1 cellular context compared by ENCODE assay signal in genomic region chr9:10268500-10269485, GRCh38.
TF ChIP-seq lines count a peak whose summit lies in the region.

No MANE protein-coding gene starts in this region.

TF ChIP-seq in liver, 16 proteins besides CTCF, POLR2A, EP300 and RAD21 (continued from another document):
- TF ChIP-seq NR2F2 (IDR thresholded peaks at IDR 0.05) (no peak), HNF4G (IDR thresholded peaks at IDR 0.05) (no peak), TAF1 (conservative IDR thresholded peaks at IDR 0.05) (no peak), RXRA (IDR thresholded peaks at IDR 0.05) (no peak), FOXA2 (IDR thresholded peaks at IDR 0.05) (no peak), GABPA (IDR thresholded peaks at IDR 0.05 in 1 of 2, conservative IDR thresholded peaks at IDR 0.05 in 1 of 2) (no peak), FOXA1 (IDR thresholded peaks at IDR 0.05) (no peak), YY1 (IDR thresholded peaks at IDR 0.05) (no peak), ZBTB33 (IDR thresholded peaks at IDR 0.05) (no peak), EGR1 (IDR thresholded peaks at IDR 0.05; ENCODE audit: low read depth in 2 of 2) (no peak), SP1 (IDR thresholded peaks at IDR 0.05) (no peak)
